Comparison of ENCODE assay signal across 8 cellular contexts in genomic region chr4:139656614-139657486, GRCh38. TPM values are rescaled to one million over a fixed set of nuclear protein-coding genes. Genes with fewer than 3 reads are reported as not detected.
DNase-seq lines count a peak whose midpoint lies in the region; ATAC-seq, FAIRE-seq and TF ChIP-seq lines count a peak whose summit lies in the region.

No MANE protein-coding gene starts in this region.

- H3K27ac Mint-ChIP-seq in GM23338: no peak overlapping the region
- peak overlapping the region; percentile 87 for H3K27ac Mint-ChIP-seq in activated naive CD4-positive, alpha-beta T cell treated with anti-CD3 and anti-CD28 coated beads, Interleukin-2, amount 10 ng/mL, durations not matched to agents 7 days and 5 days

- H3K36me3 Mint-ChIP-seq in GM23338 (ENCODE audit: low read depth): no peaks in the 10 kb centered on the region
- H3K36me3 Mint-ChIP-seq in activated naive CD4-positive, alpha-beta T cell treated with anti-CD3 and anti-CD28 coated beads, Interleukin-2, amount 10 ng/mL, durations not matched to agents 7 days and 5 days: peaks cover 2% of the 10 kb centered on the region

- H3K4me2 ChIP-seq in GM23338 (peak overlapping the region; percentile 67), Karpas-422 (ENCODE audit: low read depth, low read length, poor library complexity, severe bottlenecking) (peak overlapping the region; percentile 43), PC-9 (peak overlapping the region; percentile 59)

- H3K27ac ChIP-seq in GM23338 (ENCODE audit: low read depth) (no peak overlapping the region), Karpas-422 (ENCODE audit: low read length) (no peak overlapping the region), PC-9 (no peak overlapping the region), pancreas (peak overlapping the region in 2 of 4 donors; percentile 10)

- H3K4me1 Mint-ChIP-seq in GM23338: peaks cover 18% of the 10 kb centered on the region
- peaks cover 30% of the 10 kb centered on the region for H3K4me1 Mint-ChIP-seq in activated naive CD4-positive, alpha-beta T cell treated with anti-CD3 and anti-CD28 coated beads, Interleukin-2, amount 10 ng/mL, durations not matched to agents 7 days and 5 days

- 7% methylated on average over 13 of the region's 13 CpGs for WGBS in pancreas, 2 donors

- TF ChIP-seq CTCF in GM23338 (conservative IDR thresholded peaks at IDR 0.05; ENCODE audit: low read depth in 2 of 2): peak; percentile 76 to 80
- peak; percentile 85 for TF ChIP-seq CTCF in PC-9 (conservative IDR thresholded peaks at IDR 0.05)
- peak; percentile 43 to 81 (median 70) for TF ChIP-seq CTCF in pancreas (IDR thresholded peaks at IDR 0.05)

- H3K27me3 Mint-ChIP-seq in GM23338 (ENCODE audit: insufficient read depth, low read depth, poor library complexity): peaks cover 8% of the 10 kb centered on the region
- peaks cover 10% of the 10 kb centered on the region for H3K27me3 Mint-ChIP-seq in activated naive CD4-positive, alpha-beta T cell treated with anti-CD3 and anti-CD28 coated beads, Interleukin-2, amount 10 ng/mL, durations not matched to agents 7 days and 5 days

- H3K4me1 ChIP-seq in GM23338 (ENCODE audit: insufficient read depth) (peaks cover 12% of the 10 kb centered on the region; the same call in 1 of the 2 replicates), Karpas-422 (ENCODE audit: low read length) (peaks cover 21% of the 10 kb centered on the region), PC-9 (replicated peaks; ENCODE audit: insufficient read depth) (peaks cover 19% of the 10 kb centered on the region), pancreas (peaks cover 0 to 11% (median 0%) of the 10 kb centered on the region in 3 donors)

- DNase-seq in GM23338 (ENCODE audit: low spot score): peak; percentile 92
- peak; percentile 91 for DNase-seq in Karpas-422
- peak in 1 of 2 experiments; percentile 53 for DNase-seq in PC-9
- peak; percentile 62 for DNase-seq in activated naive CD4-positive, alpha-beta T cell treated with anti-CD3 and anti-CD28 coated beads, Interleukin-2, amount 10 ng/mL, durations not matched to agents 7 days and 5 days
- DNase-seq in germinal center (ENCODE audit: low spot score): peak; percentile 63
- DNase-seq in pancreas: peak in 5 of 6 donors; percentile 54 to 77 (median 61)

- no peaks in the 10 kb centered on the region for H3K9me3 ChIP-seq in Karpas-422 (ENCODE audit: low read length)
- H3K9me3 ChIP-seq in PC-9 (ENCODE audit: insufficient read depth, low read depth): no peaks in the 10 kb centered on the region
- no peaks in the 10 kb centered on the region for H3K9me3 ChIP-seq in pancreas

- no peaks in the 10 kb centered on the region for H3K9me2 ChIP-seq in GM23338 (ENCODE audit: insufficient read depth)
- no peaks in the 10 kb centered on the region for H3K9me2 ChIP-seq in Karpas-422 (replicated peaks; ENCODE audit: insufficient read depth, low read length)
- H3K9me2 ChIP-seq in PC-9 (ENCODE audit: insufficient read depth): no peaks in the 10 kb centered on the region

- no TSS peak for BruUV-seq in PC-9 (replicated peaks; lab: Mats Ljungman, UMichigan)

- H3K36me3 ChIP-seq in GM23338 (ENCODE audit: insufficient read depth): no peaks in the 10 kb centered on the region
- no peaks in the 10 kb centered on the region for H3K36me3 ChIP-seq in Karpas-422 (ENCODE audit: insufficient read depth, low read length)
- H3K36me3 ChIP-seq in PC-9 (ENCODE audit: low read depth): no peaks in the 10 kb centered on the region
- no peaks in the 10 kb centered on the region for H3K36me3 ChIP-seq in pancreas

- peak overlapping the region; percentile 51 for H3K4me3 Mint-ChIP-seq in GM23338
- H3K4me3 Mint-ChIP-seq in activated naive CD4-positive, alpha-beta T cell treated with anti-CD3 and anti-CD28 coated beads, Interleukin-2, amount 10 ng/mL, durations not matched to agents 7 days and 5 days: peak overlapping the region; percentile 58

- peak overlapping the region; percentile 83 for H2AFZ ChIP-seq in GM23338
- H2AFZ ChIP-seq in Karpas-422 (ENCODE audit: low read length): peak overlapping the region; percentile 50; the same call in 1 of the 2 replicates
- no peak overlapping the region for H2AFZ ChIP-seq in PC-9

- CTCF ChIA-PET in PC-9 (lab: Charles Lee): interaction anchor here (0.5 to 2.5 kb wide), 16 partner anchors 9 to 1497 kb away, joined by 3 to 9 read pairs (median 4); partner anchors contain the start of gene MGST2
- CTCF ChIA-PET in activated naive CD4-positive, alpha-beta T cell treated with anti-CD3 and anti-CD28 coated beads, Interleukin-2, amount 10 ng/mL, durations not matched to agents 7 days and 5 days (lab: Charles Lee): interaction anchor here (0.7 to 11.2 kb wide), 28 partner anchors 9 to 705 kb away, joined by 3 to 165 read pairs (median 4); partner anchors contain the start of gene MGST2

- POLR2A ChIA-PET in PC-9 (lab: Charles Lee; ENCODE audit: unreplicated experiment): interaction anchor here (0.6 to 0.7 kb wide), 3 partner anchors 364 to 640 kb away, joined by 3 to 6 read pairs (median 3); no protein-coding TSS in a partner anchor

- H3K4me3 ChIP-seq in GM23338 (peak overlapping the region; percentile 31; the same call in 1 of the 2 replicates), Karpas-422 (ENCODE audit: low read length) (no peak overlapping the region), PC-9 (no peak overlapping the region), pancreas (peak overlapping the region in 1 of 4 donors; percentile 6)

- ATAC-seq in GM23338 (peak; percentile 92), pancreas (peak; percentile 89 to 95 (median 94)), GM18858 (IDR thresholded peaks at IDR 0.05; ENCODE audit: unreplicated experiment) (no peak)

- H3K27me3 ChIP-seq in GM23338 (ENCODE audit: insufficient read depth): no peaks in the 10 kb centered on the region
- H3K27me3 ChIP-seq in Karpas-422 (ENCODE audit: low read length): no peaks in the 10 kb centered on the region
- H3K27me3 ChIP-seq in PC-9 (ENCODE audit: insufficient read depth, low read depth): no peaks in the 10 kb centered on the region
- H3K27me3 ChIP-seq in pancreas: no peaks in the 10 kb centered on the region

- peak overlapping the region; percentile 17; the same call in 1 of the 2 replicates for H3K9ac ChIP-seq in Karpas-422 (ENCODE audit: low read length)

- H4K20me1 ChIP-seq in GM23338 (replicated peaks; ENCODE audit: insufficient read depth) (no peaks in the 10 kb centered on the region), Karpas-422 (ENCODE audit: insufficient read depth, low read depth, low read length) (no peaks in the 10 kb centered on the region), PC-9 (ENCODE audit: insufficient read depth) (no peaks in the 10 kb centered on the region)

- FAIRE-seq in G401.6 (lab: Jason Lieb, UNC) (peak; percentile 59), pancreas (lab: Jason Lieb, UNC) (no peak)

- H3F3A ChIP-seq in GM23338 (replicated peaks; ENCODE audit: low read depth) (no peaks in the 10 kb centered on the region), PC-9 (ENCODE audit: insufficient read depth, low read depth) (peaks cover 11% of the 10 kb centered on the region; the same call in 1 of the 2 replicates)

- intact Hi-C loops in PC-9 (cut with micrococcal nuclease; ENCODE audit: unreplicated experiment) (loop anchor here (1.0 to 10.0 kb wide), 7 partner anchors 352 to 1500 kb away; partner anchors contain the start of genes MAML3, NAA15 and NDUFC1), pancreas (cut with DNase I) (no loop called here)

- no peaks in the 10 kb centered on the region for H3K9me3 Mint-ChIP-seq in GM23338
- no peaks in the 10 kb centered on the region for H3K9me3 Mint-ChIP-seq in activated naive CD4-positive, alpha-beta T cell treated with anti-CD3 and anti-CD28 coated beads, Interleukin-2, amount 10 ng/mL, durations not matched to agents 7 days and 5 days

- no peaks in the 10 kb centered on the region for H3K79me2 ChIP-seq in GM23338 (replicated peaks; ENCODE audit: insufficient read depth)
- no peaks in the 10 kb centered on the region for H3K79me2 ChIP-seq in Karpas-422 (ENCODE audit: low read length)
- H3K79me2 ChIP-seq in PC-9 (ENCODE audit: low read depth): no peaks in the 10 kb centered on the region

TF ChIP-seq in GM23338, 12 proteins besides CTCF, POLR2A, EP300 and RAD21 (continues in another document):
- TF ChIP-seq ETS1 (IDR thresholded peaks at IDR 0.05) (no peak), EZH2 (IDR thresholded peaks at IDR 0.05; ENCODE audit: low read depth, unreplicated experiment) (no peak)

RNA-seq across cellular contexts. Expression of gene MGST2, which starts 8.8 kb away (rescaled TPM):
- 4.6 and 8.3 TPM in 2 replicates for total RNA-seq in GM23338 (2014; rRNA removed; shearing (Covaris generic))
- polyA plus RNA-seq in GM23338 (2016; fragmentation: Nextera tagmentation; extraction: Ambion mirVana) (19.1 and 19.5 TPM in 2 replicates), pancreas (10 to 100 TPM; 52.8 to 60.8 TPM)
- 34.7 and 55.8 TPM in 2 replicates for total RNA-seq in Karpas-422 (2014; rRNA removed; shearing (Covaris generic); ENCODE audit: low replicate concordance)
- total RNA-seq in PC-9 (2021) (53.7 and 81.8 TPM in 2 replicates), pancreas (10 to 100 TPM; 23.9 to 48.2 (median 30.4) TPM)
